8 cellular contexts compared by ENCODE assay signal in the genomic region with DNA sequence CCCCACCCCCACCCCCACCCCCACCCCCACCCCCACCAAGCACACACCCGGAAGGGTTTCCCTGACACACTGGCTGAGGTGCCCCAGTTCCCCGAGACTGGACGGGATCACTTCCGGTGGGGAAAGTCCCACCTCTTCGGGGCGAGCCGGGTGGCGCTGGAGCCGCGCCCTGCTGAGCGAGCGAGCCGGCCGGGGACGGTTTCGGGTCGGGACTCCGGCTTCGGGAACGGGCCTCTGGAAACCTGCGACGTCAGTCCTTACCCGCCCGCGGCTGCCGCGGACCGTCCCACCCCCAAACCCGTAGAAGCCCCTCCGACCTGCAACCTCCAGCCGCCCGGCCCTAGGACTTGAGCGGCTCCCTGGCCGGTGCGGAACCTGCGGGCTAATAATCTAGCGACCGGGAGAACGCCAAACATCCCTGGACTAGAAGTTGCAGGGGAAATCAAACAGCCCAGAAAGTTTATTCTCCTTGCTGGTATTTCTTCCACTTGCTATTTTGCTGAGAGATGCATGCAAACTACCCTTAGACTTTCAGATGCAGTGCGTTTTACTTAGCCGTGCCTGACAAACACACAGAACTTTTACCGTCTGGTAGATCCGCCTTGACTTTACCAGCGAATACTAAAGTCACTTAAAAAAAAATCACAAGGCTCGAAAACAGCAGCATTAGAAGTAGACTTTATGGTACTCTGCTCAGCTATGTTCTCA. TPM values are rescaled to one million over a fixed set of nuclear protein-coding genes. Genes with fewer than 3 reads are reported as not detected.
A peak's percentile ranks its signal among the peaks of the same experiment; 100 is the strongest.
DNase-seq lines count a peak whose midpoint lies in the region; ATAC-seq and TF ChIP-seq lines count a peak whose summit lies in the region.

No MANE protein-coding gene starts in this region.

- TF ChIP-seq POLR2A in prostate gland (IDR thresholded peaks at IDR 0.05) = no peak

- no peak for TF ChIP-seq CTCF in GM12875 (IDR thresholded peaks at IDR 0.05; ENCODE audit: borderline replicate concordance, insufficient read depth, low read depth, low read length)
- no peak for TF ChIP-seq CTCF in prostate gland (IDR thresholded peaks at IDR 0.05)

- WGBS in prostate gland = 2% methylated on average over 25 of the region's 45 CpGs
- WGBS in urinary bladder = under 1% methylated on average over 41 of the region's 45 CpGs

- H3K4me3 ChIP-seq in GM12875 (ENCODE audit: low read depth, low read length) = peak overlapping the region; percentile 71
- H3K4me3 ChIP-seq in adipocyte (ENCODE audit: low read length) = peak overlapping the region; percentile 90
- peak overlapping the region; percentile 62 to 65 for H3K4me3 ChIP-seq in prostate gland
- H3K4me3 ChIP-seq in urinary bladder (ENCODE audit: low read depth, low read length) = peak overlapping the region; percentile 89

- intact Hi-C loops in left ventricle myocardium superior (cut with micrococcal nuclease) = loop anchor here (5.0 to 10.0 kb wide), 2 partner anchors 126 to 383 kb away; no protein-coding TSS in a partner anchor
- intact Hi-C loops in prostate gland (cut with DNase I) = loop anchor here (2.0 to 5.0 kb wide), 2 partner anchors 125 to 196 kb away; a partner anchor contains a TSS

- DNase-seq in NCI-H128 (lab: John Stamatoyannopoulos, UW; ENCODE audit: unreplicated experiment) = peak; percentile 44
- peak; percentile 87 for DNase-seq in SW480 (ENCODE audit: low spot score)
- peak; percentile 89 for DNase-seq in adipocyte (ENCODE audit: low read depth)
- DNase-seq in left ventricle myocardium superior = peak; percentile 87
- peak; percentile 69 for DNase-seq in prostate gland (ENCODE audit: low spot score)

- peaks cover 6% of the 10 kb centered on the region for H3K36me3 ChIP-seq in adipocyte (ENCODE audit: control insufficient read depth, insufficient read depth, low read length, severe bottlenecking)
- H3K36me3 ChIP-seq in prostate gland = no peaks in the 10 kb centered on the region
- H3K36me3 ChIP-seq in urinary bladder (ENCODE audit: insufficient read depth) = no peaks in the 10 kb centered on the region

- H3K9ac ChIP-seq in adipocyte (ENCODE audit: low read length) = peak overlapping the region; percentile 93

- ATAC-seq in HG02759 (IDR thresholded peaks at IDR 0.05; ENCODE audit: unreplicated experiment) (peak; percentile 52), left ventricle myocardium superior (peak; percentile 93)

- H3K9me3 ChIP-seq in adipocyte (ENCODE audit: control insufficient read depth, low read length) (no peaks in the 10 kb centered on the region), prostate gland (no peaks in the 10 kb centered on the region)

- peak overlapping the region; percentile 89 to 91 for H3K27ac ChIP-seq in prostate gland
- H3K27ac ChIP-seq in urinary bladder (ENCODE audit: low read depth) = peak overlapping the region; percentile 93

- H3K27me3 ChIP-seq in adipocyte (replicated peaks; ENCODE audit: control insufficient read depth, insufficient read depth, low read length) (peaks cover 5% of the 10 kb centered on the region), prostate gland (replicated peaks; ENCODE audit: insufficient read depth) (no peaks in the 10 kb centered on the region)

- H3K4me1 ChIP-seq in adipocyte (ENCODE audit: control insufficient read depth, insufficient read depth, low read length) (peaks cover 17% of the 10 kb centered on the region), prostate gland (replicated peaks) (no peaks in the 10 kb centered on the region), urinary bladder (ENCODE audit: insufficient read depth) (no peaks in the 10 kb centered on the region)

RNA-seq across cellular contexts. Expression of a gene that starts 1.0 kb away (rescaled TPM):
- total RNA-seq in left ventricle myocardium superior = 15.0 TPM
- 10 to 100 TPM in 1 of 2 donors, 1 to 10 TPM in 1; 9.2 to 19.0 TPM for total RNA-seq in prostate gland
- 30.8 TPM for total RNA-seq in urinary bladder
- polyA plus RNA-seq in urinary bladder = 21.9 TPM

Comparison
In these comparisons a context has a peak if more than half of its experiments do, and no peak if none do; other contexts are left out.
1. Peak in every context shown above with its lines: DNase-seq, ATAC-seq, H3K4me3 ChIP-seq and H3K27ac ChIP-seq.